In genomic region chr16:60651351-60651750, GRCh38 we compare ENCODE assay signal across 30 cellular contexts.
"Had no signal": no experiment of that assay in that cellular context is flagged by ENCODE, and none has a peak within 500 bp of the region (broad histone marks: within the 10 kb centered on the region; RNA-seq: fewer than 3 reads in every experiment).

No MANE protein-coding gene starts in this region.

- DNase-seq: activated CD4-positive, alpha-beta T cell treated with anti-CD3 and anti-CD28 coated beads for 48 hours; activated CD4-positive, alpha-beta T cell treated with anti-CD3 and anti-CD28 coated beads, Interleukin-2, amount 50 U/mL, for 48 hours; activated CD8-positive, alpha-beta memory T cell treated with anti-CD3 and anti-CD28 coated beads for 24 hours; activated effector memory CD4-positive, alpha-beta T cell treated with anti-CD3 and anti-CD28 coated beads, Interleukin-2, amount 50 U/mL, for 16 hours; activated naive CD4-positive, alpha-beta T cell treated with anti-CD3 and anti-CD28 coated beads for 36 hours; activated naive CD8-positive, alpha-beta T cell treated with anti-CD3 and anti-CD28 coated beads for 36 hours; adrenal gland; aorta; caudate nucleus; cortex of kidney; endodermal cell; esophagus squamous epithelium; gastrocnemius medialis; glutamatergic neuron; left colon; naive B cell; nephron progenitor cell; right lobe of liver; stimulated activated CD4-positive, alpha-beta T cell treated with anti-CD3 and anti-CD28 coated beads, Interleukin-12 subunit alpha, Interleukin-12 subunit beta, amount 100 ng/mL, for 4 hours; stimulated activated CD4-positive, alpha-beta T cell treated with anti-CD3 and anti-CD28 coated beads, Interleukin-4, amount 100 ng/mL, for 4 hours; stimulated activated CD8-positive, alpha-beta memory T cell treated with anti-CD3 and anti-CD28 coated beads, Interleukin-4, amount 100 ng/mL, for 48 hours; stomach; thyroid gland; upper lobe of left lung; WERI-Rb-1 had no signal

- H3K9me3 ChIP-seq: adrenal gland, esophagus squamous epithelium, gastrocnemius medialis, neutrophil, right lobe of liver, stomach, thyroid gland, upper lobe of left lung, vagina had no signal

- H3K4me1 ChIP-seq: adrenal gland, esophagus squamous epithelium, gastrocnemius medialis, right lobe of liver, stomach, thyroid gland, upper lobe of left lung, vagina had no signal

- H3K4me3 ChIP-seq: adrenal gland, esophagus squamous epithelium, gastrocnemius medialis, right lobe of liver, stomach, thyroid gland, upper lobe of left lung, vagina had no signal

- H3K27me3 Mint-ChIP-seq: activated naive CD8-positive, alpha-beta T cell treated with anti-CD3 and anti-CD28 coated beads for 36 hours; naive B cell; stimulated activated memory B cell treated with anti-CD40 and anti-IgM and Interleukin-4, amounts not matched to agents 10 μg/mL and 1 μg/mL and 100 μg/mL, for 72 hours had no signal

- H3K36me3 Mint-ChIP-seq: activated naive CD8-positive, alpha-beta T cell treated with anti-CD3 and anti-CD28 coated beads for 36 hours; mesothelial cell of epicardium; naive B cell; stimulated activated memory B cell treated with anti-CD40 and anti-IgM and Interleukin-4, amounts not matched to agents 10 μg/mL and 1 μg/mL and 100 μg/mL, for 72 hours had no signal

- H3K4me1 Mint-ChIP-seq: activated naive CD8-positive, alpha-beta T cell treated with anti-CD3 and anti-CD28 coated beads for 36 hours; endodermal cell; mesothelial cell of epicardium; naive B cell; nephron progenitor cell; stimulated activated memory B cell treated with anti-CD40 and anti-IgM and Interleukin-4, amounts not matched to agents 10 μg/mL and 1 μg/mL and 100 μg/mL, for 72 hours had no signal

- H3K4me3 Mint-ChIP-seq: activated naive CD4-positive, alpha-beta T cell treated with anti-CD3 and anti-CD28 coated beads for 36 hours; activated naive CD8-positive, alpha-beta T cell treated with anti-CD3 and anti-CD28 coated beads for 36 hours; activated T-helper 1 cell treated with anti-CD3 and anti-CD28 coated beads, Interleukin-12 subunit alpha, Interleukin-12 subunit beta, Interleukin-2, Interleukin-4 antibody, amounts not matched to agents 30 ng/mL and 10 ng/mL and 1 ng/mL, durations not matched to agents 14 hours and 24 hours and 36 hours; endodermal cell; mesothelial cell of epicardium; naive B cell; nephron progenitor cell; stimulated activated memory B cell treated with anti-CD40 and anti-IgM and Interleukin-4, amounts not matched to agents 10 μg/mL and 1 μg/mL and 100 μg/mL, for 72 hours had no signal

- H3K9me3 Mint-ChIP-seq: endodermal cell, mesothelial cell of epicardium, nephron progenitor cell had no signal

- H3K27me3 ChIP-seq: adrenal gland, esophagus squamous epithelium, gastrocnemius medialis, neutrophil, right lobe of liver, stomach, thyroid gland, upper lobe of left lung, vagina had no signal

- H3K36me3 ChIP-seq: adrenal gland, esophagus squamous epithelium, gastrocnemius medialis, neutrophil, right lobe of liver, stomach, thyroid gland, upper lobe of left lung, vagina, WERI-Rb-1 had no signal

- H3K27ac ChIP-seq: adrenal gland, esophagus squamous epithelium, gastrocnemius medialis, neutrophil, right lobe of liver, stomach, thyroid gland, upper lobe of left lung, vagina, WERI-Rb-1 had no signal

- H3K27ac Mint-ChIP-seq: activated naive CD4-positive, alpha-beta T cell treated with anti-CD3 and anti-CD28 coated beads for 36 hours; activated naive CD8-positive, alpha-beta T cell treated with anti-CD3 and anti-CD28 coated beads for 36 hours; activated T-helper 1 cell treated with anti-CD3 and anti-CD28 coated beads, Interleukin-12 subunit alpha, Interleukin-12 subunit beta, Interleukin-2, Interleukin-4 antibody, amounts not matched to agents 30 ng/mL and 10 ng/mL and 1 ng/mL, durations not matched to agents 14 hours and 24 hours and 36 hours; endodermal cell; mesothelial cell of epicardium; naive B cell; nephron progenitor cell; stimulated activated memory B cell treated with anti-CD40 and anti-IgM and Interleukin-4, amounts not matched to agents 10 μg/mL and 1 μg/mL and 100 μg/mL, for 72 hours had no signal
